Comparison of ENCODE assay signal across 8 cellular contexts in genomic region chr1:40257688-40258444, GRCh38. TPM values are rescaled to one million over a fixed set of nuclear protein-coding genes. Genes with fewer than 3 reads are reported as not detected.
DNase-seq lines count a peak whose midpoint lies in the region; ATAC-seq and TF ChIP-seq lines count a peak whose summit lies in the region.

ZMPSTE24 (plus strand) TSS chr1:40258236; CDS start chr1:40258272, 36 bp downstream.

- no peaks in the 10 kb centered on the region for H3K27me3 Mint-ChIP-seq in naive B cell
- no peaks in the 10 kb centered on the region for H3K27me3 Mint-ChIP-seq in stimulated activated memory B cell treated with anti-CD40 and anti-IgM and Interleukin-4, amounts not matched to agents 10 μg/mL and 1 μg/mL and 100 μg/mL, for 72 hours

- H3K9me3 ChIP-seq in DND-41 (ENCODE audit: insufficient read depth, low read length, severe bottlenecking) (no peaks in the 10 kb centered on the region), GM23248 (ENCODE audit: low read depth) (no peaks in the 10 kb centered on the region)

- H3K36me3 Mint-ChIP-seq in naive B cell = peaks cover 10 to 17% of the 10 kb centered on the region in 2 donors
- peaks cover 37% of the 10 kb centered on the region for H3K36me3 Mint-ChIP-seq in stimulated activated memory B cell treated with anti-CD40 and anti-IgM and Interleukin-4, amounts not matched to agents 10 μg/mL and 1 μg/mL and 100 μg/mL, for 72 hours

- no peak for TF ChIP-seq CTCF in DND-41 (IDR thresholded peaks at IDR 0.05; ENCODE audit: borderline replicate concordance, extremely low read depth, low read length, poor library complexity, severe bottlenecking)

- H3K9ac ChIP-seq in DND-41 (ENCODE audit: low read depth, low read length) (peak within 1 kb of the TSS; percentile 70), GM23248 (peak within 1 kb of the TSS; percentile 97)

- H2AFZ ChIP-seq in DND-41 (ENCODE audit: low read depth, low read length) (peak within 1 kb of the TSS; percentile 99), GM23248 (peak within 1 kb of the TSS; percentile 97)

- H3K4me1 ChIP-seq in DND-41 (ENCODE audit: insufficient read depth, low read length) (peaks cover 42% of the 10 kb centered on the region), GM23248 (ENCODE audit: insufficient read depth) (peaks cover 10% of the 10 kb centered on the region)

- peak within 1 kb of the TSS; percentile 99 for H3K27ac Mint-ChIP-seq in naive B cell
- peak within 1 kb of the TSS; percentile 96 for H3K27ac Mint-ChIP-seq in stimulated activated memory B cell treated with anti-CD40 and anti-IgM and Interleukin-4, amounts not matched to agents 10 μg/mL and 1 μg/mL and 100 μg/mL, for 72 hours

- peak; percentile 98 for DNase-seq in DND-41
- DNase-seq in GM23248 = peak; percentile 97
- peak; percentile 98 for DNase-seq in LHCN-M2 (ENCODE audit: low read depth)
- DNase-seq in RPMI8226 = peak; percentile 98
- DNase-seq in activated T-helper 1 cell treated with anti-CD3 and anti-CD28 coated beads, Interleukin-2, amount 50 U/mL, for 16 hours (ENCODE audit: low read depth in 1 of 2, low spot score in 1 of 2) = peak; percentile 90 to 95
- peak; percentile 99 for DNase-seq in fibroblast of gingiva (ENCODE audit: low read depth)
- peak; percentile 94 for DNase-seq in naive B cell

- H3K79me2 ChIP-seq in DND-41 (ENCODE audit: insufficient read depth, low read length) (peaks cover 54% of the 10 kb centered on the region), GM23248 (ENCODE audit: insufficient read depth) (peaks cover 77% of the 10 kb centered on the region)

- WGBS in GM23248 (ENCODE audit: low coverage in 1 of 2, low lambda C conversion rate in 2 of 2, missing lambda C conversion rate in 2 of 2), 2 experiments = 0 to 1% methylated on average over 32 to 48 of the region's 48 CpGs

- H3K4me3 ChIP-seq in DND-41 (ENCODE audit: low read depth in 1 of 2, low read length in 2 of 2) = peak within 1 kb of the TSS; percentile 94 to 98
- peak within 1 kb of the TSS; percentile 91 for H3K4me3 ChIP-seq in GM23248

- H4K20me1 ChIP-seq in DND-41 (ENCODE audit: insufficient read depth, low read length) = no peaks in the 10 kb centered on the region
- no peaks in the 10 kb centered on the region for H4K20me1 ChIP-seq in GM23248 (ENCODE audit: insufficient read depth)

- ATAC-seq in DND-41 (ENCODE audit: insufficient read depth, low read depth) (peak; percentile 98), naive B cell (ENCODE audit: low read depth in 2 of 2) (peak; percentile 95 to 96)
- peak; percentile 99 for ATAC-seq in stimulated activated memory B cell treated with anti-CD40 and anti-IgM and Interleukin-4, amounts not matched to agents 10 μg/mL and 1 μg/mL and 100 μg/mL, for 72 hours

- peak within 1 kb of the TSS; percentile 82 for H3K4me2 ChIP-seq in DND-41 (ENCODE audit: insufficient read depth, low read length)
- H3K4me2 ChIP-seq in GM23248 (ENCODE audit: unreplicated experiment) = peak within 1 kb of the TSS; percentile 99

- H3K4me1 Mint-ChIP-seq in naive B cell = peaks cover 18 to 40% (median 39%) of the 10 kb centered on the region in 3 donors
- peaks cover 15% of the 10 kb centered on the region for H3K4me1 Mint-ChIP-seq in stimulated activated memory B cell treated with anti-CD40 and anti-IgM and Interleukin-4, amounts not matched to agents 10 μg/mL and 1 μg/mL and 100 μg/mL, for 72 hours

- H3K27ac ChIP-seq in DND-41 (ENCODE audit: low read length) = peak within 1 kb of the TSS; percentile 92
- H3K27ac ChIP-seq in GM23248 = peak within 1 kb of the TSS; percentile 94

- no peaks in the 10 kb centered on the region for H3K9me2 ChIP-seq in GM23248 (ENCODE audit: insufficient read depth)

- in situ Hi-C loops in GM23248 (cut with MboI) = no loop called here

- peak within 1 kb of the TSS; percentile 97 to 99 (median 98) for H3K4me3 Mint-ChIP-seq in naive B cell
- H3K4me3 Mint-ChIP-seq in stimulated activated memory B cell treated with anti-CD40 and anti-IgM and Interleukin-4, amounts not matched to agents 10 μg/mL and 1 μg/mL and 100 μg/mL, for 72 hours = peak within 1 kb of the TSS; percentile 96

- no peaks in the 10 kb centered on the region for H3K9me3 Mint-ChIP-seq in naive B cell
- no peaks in the 10 kb centered on the region for H3K9me3 Mint-ChIP-seq in stimulated activated memory B cell treated with anti-CD40 and anti-IgM and Interleukin-4, amounts not matched to agents 10 μg/mL and 1 μg/mL and 100 μg/mL, for 72 hours

- H3F3A ChIP-seq in GM23248 (ENCODE audit: insufficient read depth) = peaks cover 11% of the 10 kb centered on the region

- H3K27me3 ChIP-seq in DND-41 (ENCODE audit: insufficient read depth, low read length, poor library complexity) (no peaks in the 10 kb centered on the region), GM23248 (replicated peaks; ENCODE audit: insufficient read depth) (no peaks in the 10 kb centered on the region)

- H3K36me3 ChIP-seq in DND-41 (ENCODE audit: insufficient read depth, low read length) = peaks cover 34% of the 10 kb centered on the region
- H3K36me3 ChIP-seq in GM23248 (ENCODE audit: low read depth) = peaks cover 26% of the 10 kb centered on the region

RNA-seq across cellular contexts. Expression of gene ZMPSTE24, which starts in this region (rescaled TPM):
- total RNA-seq in GM23248 (2014; rRNA removed; shearing (Covaris generic)) = 79.9 and 83.2 TPM in 2 replicates
- polyA plus RNA-seq in GM23248 (2016; fragmentation: Nextera tagmentation; extraction: Ambion mirVana) (61.7 and 63.2 TPM in 2 replicates), naive B cell (ENCODE audit: low read depth in 6 of 6) (10 to 100 TPM; 17.1 to 24.8 (median 20.7) TPM)
- total RNA-seq in LHCN-M2 (2014; rRNA removed) = 53.0 and 56.5 TPM in 2 replicates
- polyA plus RNA-seq in LHCN-M2 (2012) = 19.0 TPM

Comparison
In these comparisons a context has a peak if more than half of its experiments do, and no peak if none do; other contexts are left out.
1. Peak in every context shown above with its lines: DNase-seq, ATAC-seq, H3K4me3 ChIP-seq and H3K27ac ChIP-seq.